ENCODE assay signal across 15 cellular contexts in genomic region chr7:155164316-155164715, GRCh38.
DNase-seq lines count a peak whose midpoint lies in the region; ATAC-seq and TF ChIP-seq lines count a peak whose summit lies in the region.
"Had no signal": no experiment of that assay in that cellular context is flagged by ENCODE, and none has a peak within 500 bp of the region (broad histone marks: within the 10 kb centered on the region; RNA-seq: fewer than 3 reads in every experiment).

No MANE protein-coding gene starts in this region.

- H3K36me3 ChIP-seq in esophagus muscularis mucosa = no peaks in the 10 kb centered on the region

- no peak for TF ChIP-seq CTCF in activated CD8-positive, alpha-beta T cell treated with anti-CD3 and anti-CD28 coated beads for 36 hours (IDR thresholded peaks at IDR 0.05)
- no peak for TF ChIP-seq CTCF in esophagus muscularis mucosa (IDR thresholded peaks at IDR 0.05)
- TF ChIP-seq CTCF in osteocyte (IDR thresholded peaks at IDR 0.05) = no peak

- CTCF ChIA-PET in activated CD8-positive, alpha-beta T cell treated with anti-CD3 and anti-CD28 coated beads, Interleukin-2, amount 10 ng/mL, durations not matched to agents 7 days and 5 days (lab: Charles Lee) = no interaction called here
- CTCF ChIA-PET in activated CD8-positive, alpha-beta T cell treated with anti-CD3 and anti-CD28 coated beads for 36 hours (lab: Charles Lee) = interaction anchor here (1.1 to 2.2 kb wide), 2 partner anchors 27 to 193 kb away, joined by 3 to 6 read pairs; no protein-coding TSS in a partner anchor

- no peak for TF ChIP-seq POLR2A in esophagus muscularis mucosa (IDR thresholded peaks at IDR 0.05; ENCODE audit: low read depth)

- no peaks in the 10 kb centered on the region for H3K9me3 Mint-ChIP-seq in activated CD8-positive, alpha-beta T cell treated with anti-CD3 and anti-CD28 coated beads, Interleukin-2, amount 10 ng/mL, durations not matched to agents 7 days and 5 days (ENCODE audit: insufficient read depth)
- H3K9me3 Mint-ChIP-seq in activated CD8-positive, alpha-beta T cell treated with anti-CD3 and anti-CD28 coated beads for 36 hours = no peaks in the 10 kb centered on the region
- no peaks in the 10 kb centered on the region for H3K9me3 Mint-ChIP-seq in osteocyte (ENCODE audit: unreplicated experiment)
- H3K9me3 Mint-ChIP-seq: CD4-positive, alpha-beta memory T cell had no signal

- no peak overlapping the region for H3K4me3 ChIP-seq in esophagus muscularis mucosa
- H3K4me3 ChIP-seq: GM23248 had no signal

- H3K9me3 ChIP-seq in esophagus muscularis mucosa = no peaks in the 10 kb centered on the region
- H3K9me3 ChIP-seq: Caco-2 had no signal

- 84% methylated on average over 8 of the region's 8 CpGs for WGBS in esophagus muscularis mucosa

- H3K27me3 ChIP-seq in esophagus muscularis mucosa = peaks cover 0 to 19% (median 0%) of the 10 kb centered on the region in 4 donors

- no peaks in the 10 kb centered on the region for H3K36me3 Mint-ChIP-seq in activated CD8-positive, alpha-beta T cell treated with anti-CD3 and anti-CD28 coated beads, Interleukin-2, amount 10 ng/mL, durations not matched to agents 7 days and 5 days (ENCODE audit: low read depth)
- H3K36me3 Mint-ChIP-seq in activated CD8-positive, alpha-beta T cell treated with anti-CD3 and anti-CD28 coated beads for 36 hours (ENCODE audit: low read depth) = no peaks in the 10 kb centered on the region
- H3K36me3 Mint-ChIP-seq in osteocyte (ENCODE audit: unreplicated experiment) = no peaks in the 10 kb centered on the region
- H3K36me3 Mint-ChIP-seq: CD4-positive, alpha-beta memory T cell had no signal

- intact Hi-C loops in activated CD8-positive, alpha-beta T cell treated with anti-CD3 and anti-CD28 coated beads for 36 hours (cut with micrococcal nuclease) = no loop called here
- intact Hi-C loops in esophagus muscularis mucosa (cut with DNase I) = no loop called here

- no peak for TF ChIP-seq EP300 in esophagus muscularis mucosa (IDR thresholded peaks at IDR 0.05)

- H3K27ac ChIP-seq in esophagus muscularis mucosa (replicated peaks in 1 of 4) = no peak overlapping the region
- H3K27ac ChIP-seq: GM23248 had no signal

- H3K27ac Mint-ChIP-seq in activated CD8-positive, alpha-beta T cell treated with anti-CD3 and anti-CD28 coated beads, Interleukin-2, amount 10 ng/mL, durations not matched to agents 7 days and 5 days = no peak overlapping the region
- no peak overlapping the region for H3K27ac Mint-ChIP-seq in activated CD8-positive, alpha-beta T cell treated with anti-CD3 and anti-CD28 coated beads for 36 hours
- H3K27ac Mint-ChIP-seq in osteocyte (ENCODE audit: unreplicated experiment) = no peak overlapping the region
- H3K27ac Mint-ChIP-seq: CD4-positive, alpha-beta memory T cell had no signal

- POLR2A ChIA-PET in activated CD8-positive, alpha-beta T cell treated with anti-CD3 and anti-CD28 coated beads, Interleukin-2, amount 10 ng/mL, durations not matched to agents 7 days and 5 days (lab: Charles Lee) = no interaction called here
- POLR2A ChIA-PET in activated CD8-positive, alpha-beta T cell treated with anti-CD3 and anti-CD28 coated beads for 36 hours (lab: Charles Lee) = no interaction called here

- peaks cover 13% of the 10 kb centered on the region for H3K27me3 Mint-ChIP-seq in activated CD8-positive, alpha-beta T cell treated with anti-CD3 and anti-CD28 coated beads, Interleukin-2, amount 10 ng/mL, durations not matched to agents 7 days and 5 days (ENCODE audit: low read depth)
- H3K27me3 Mint-ChIP-seq in activated CD8-positive, alpha-beta T cell treated with anti-CD3 and anti-CD28 coated beads for 36 hours = peaks cover 13% of the 10 kb centered on the region
- H3K27me3 Mint-ChIP-seq in osteocyte (ENCODE audit: unreplicated experiment) = peaks cover 15% of the 10 kb centered on the region

- no peaks in the 10 kb centered on the region for H3K4me1 Mint-ChIP-seq in activated CD8-positive, alpha-beta T cell treated with anti-CD3 and anti-CD28 coated beads, Interleukin-2, amount 10 ng/mL, durations not matched to agents 7 days and 5 days (ENCODE audit: low read depth)
- no peaks in the 10 kb centered on the region for H3K4me1 Mint-ChIP-seq in activated CD8-positive, alpha-beta T cell treated with anti-CD3 and anti-CD28 coated beads for 36 hours (ENCODE audit: low read depth)
- H3K4me1 Mint-ChIP-seq in osteocyte (ENCODE audit: unreplicated experiment) = peaks cover 2% of the 10 kb centered on the region
- H3K4me1 Mint-ChIP-seq: CD4-positive, alpha-beta memory T cell had no signal

- no peak overlapping the region for H3K4me3 Mint-ChIP-seq in activated CD8-positive, alpha-beta T cell treated with anti-CD3 and anti-CD28 coated beads, Interleukin-2, amount 10 ng/mL, durations not matched to agents 7 days and 5 days
- no peak overlapping the region for H3K4me3 Mint-ChIP-seq in activated CD8-positive, alpha-beta T cell treated with anti-CD3 and anti-CD28 coated beads for 36 hours
- no peak overlapping the region for H3K4me3 Mint-ChIP-seq in osteocyte (ENCODE audit: unreplicated experiment)
- H3K4me3 Mint-ChIP-seq: CD4-positive, alpha-beta memory T cell had no signal

- DNase-seq in activated CD8-positive, alpha-beta T cell treated with anti-CD3 and anti-CD28 coated beads, Interleukin-2, amount 10 ng/mL, durations not matched to agents 7 days and 5 days = peak; percentile 13
- DNase-seq in activated CD8-positive, alpha-beta T cell treated with anti-CD3 and anti-CD28 coated beads for 36 hours = no peak
- DNase-seq in activated effector memory CD4-positive, alpha-beta T cell treated with anti-CD3 and anti-CD28 coated beads, Interleukin-2, amount 50 U/mL, for 16 hours = peak; percentile 48
- no peak for DNase-seq in activated effector memory CD4-positive, alpha-beta T cell treated with Interleukin-2 at 50 U/mL for 16 hours
- DNase-seq in esophagus muscularis mucosa (ENCODE audit: extremely low spot score) = peak; percentile 39
- DNase-seq in osteocyte (ENCODE audit: extremely low spot score, unreplicated experiment) = peak; percentile 76
- DNase-seq: C1 segment of cervical spinal cord; Caco-2; CD4-positive, alpha-beta memory T cell; DND-41; GM23248; H7; HCEC 1CT had no signal

- H3K4me1 ChIP-seq in esophagus muscularis mucosa = no peaks in the 10 kb centered on the region
- H3K4me1 ChIP-seq: Caco-2 had no signal

- no peak for ATAC-seq in activated CD8-positive, alpha-beta T cell treated with anti-CD3 and anti-CD28 coated beads, Interleukin-2, amount 10 ng/mL, durations not matched to agents 7 days and 5 days
- ATAC-seq in activated CD8-positive, alpha-beta T cell treated with anti-CD3 and anti-CD28 coated beads for 36 hours = no peak
- ATAC-seq in HG02884 (IDR thresholded peaks at IDR 0.05; ENCODE audit: unreplicated experiment) (no peak), GM21825 (IDR thresholded peaks at IDR 0.05; ENCODE audit: unreplicated experiment) (no peak)

Comparison
In these comparisons a context has a peak if more than half of its experiments do, and no peak if none do; other contexts are left out.
1. DNase-seq: peak in activated CD8-positive, alpha-beta T cell treated with anti-CD3 and anti-CD28 coated beads, Interleukin-2, amount 10 ng/mL, durations not matched to agents 7 days and 5 days (single experiment), activated effector memory CD4-positive, alpha-beta T cell treated with anti-CD3 and anti-CD28 coated beads, Interleukin-2, amount 50 U/mL, for 16 hours (single experiment), esophagus muscularis mucosa (single experiment) and osteocyte (single experiment); none in activated CD8-positive, alpha-beta T cell treated with anti-CD3 and anti-CD28 coated beads for 36 hours (single experiment) and activated effector memory CD4-positive, alpha-beta T cell treated with Interleukin-2 at 50 U/mL for 16 hours (single experiment).